In genomic region chr11:128774593-128774992, GRCh38 we compare ENCODE assay signal across 16 cellular contexts.
A peak's percentile ranks its signal among the peaks of the same experiment; 100 is the strongest.
DNase-seq lines count a peak whose midpoint lies in the region; ATAC-seq, FAIRE-seq and TF ChIP-seq lines count a peak whose summit lies in the region.
"Had no signal": no experiment of that assay in that cellular context is flagged by ENCODE, and none has a peak within 500 bp of the region (broad histone marks: within the 10 kb centered on the region; RNA-seq: fewer than 3 reads in every experiment).

No MANE protein-coding gene starts in this region.

- ATAC-seq in stimulated activated naive CD8-positive, alpha-beta T cell treated with anti-CD3 and anti-CD28 coated beads, Interleukin-15, Interleukin-2, amounts not matched to agents 100 U/mL and 50 U/mL, for 24 hours: no peak
- no peak for ATAC-seq in naive thymus-derived CD4-positive, alpha-beta T cell
- ATAC-seq: PC-3 had no signal

- H3K9ac ChIP-seq in astrocyte (ENCODE audit: low read length): no peak overlapping the region

- FAIRE-seq in astrocyte (lab: Jason Lieb, UNC): no peak

- TF ChIP-seq CTCF in astrocyte (IDR thresholded peaks at IDR 0.05; ENCODE audit: insufficient read depth, low read depth, low read length): no peak

- POLR2A ChIA-PET in naive thymus-derived CD4-positive, alpha-beta T cell (lab: Charles Lee): interaction anchor here (0.5 kb wide), 1 partner anchor 49 kb away, joined by 5 read pairs; no protein-coding TSS in a partner anchor

- no peak overlapping the region for H3K27ac ChIP-seq in astrocyte (ENCODE audit: low read depth, low read length)
- H3K27ac ChIP-seq in naive thymus-derived CD4-positive, alpha-beta T cell (ENCODE audit: low read depth, low read length): no peak overlapping the region

- DNase-seq in stimulated activated naive CD8-positive, alpha-beta T cell treated with anti-CD3 and anti-CD28 coated beads, Interleukin-15, Interleukin-2, amounts not matched to agents 100 U/mL and 50 U/mL, for 24 hours: no peak
- no peak for DNase-seq in astrocyte (ENCODE audit: low read depth)
- DNase-seq in naive thymus-derived CD4-positive, alpha-beta T cell: no peak
- no peak for DNase-seq in activated CD4-positive, CD25-positive, alpha-beta regulatory T cell treated with anti-CD3 and anti-CD28 coated beads, Interleukin-2, amount 50 U/mL, for 72 hours
- DNase-seq in DMS 273 (lab: John Stamatoyannopoulos, UW; ENCODE audit: unreplicated experiment): no peak
- no peak for DNase-seq in stimulated activated naive CD4-positive, alpha-beta T cell treated with Interleukin-2 at 50 U/mL for 16 hours (lab: John Stamatoyannopoulos, UW)
- DNase-seq: DMS53, H7, Karpas-422, MM.1S, NCI-H1105 treated with DMSO at 0.1 percent for 48 hours, NCI-H187 treated with DMSO at 0.1 percent for 48 hours, NCI-H446 treated with DMSO at 0.1 percent for 48 hours, NCI-H748 treated with DMSO at 0.1 percent for 48 hours, PC-3 had no signal

- H3K9me3 ChIP-seq in astrocyte (ENCODE audit: insufficient read depth, low read depth, low read length): no peaks in the 10 kb centered on the region
- H3K9me3 ChIP-seq in naive thymus-derived CD4-positive, alpha-beta T cell (ENCODE audit: control insufficient read depth in 2 of 3, low read length in 3 of 3): no peaks in the 10 kb centered on the region

- no peaks in the 10 kb centered on the region for H3K79me2 ChIP-seq in astrocyte (ENCODE audit: insufficient read depth, low read length)

- intact Hi-C loops in naive thymus-derived CD4-positive, alpha-beta T cell (cut with micrococcal nuclease): no loop called here

- peak overlapping the region; percentile 19 for H3K27ac Mint-ChIP-seq in stimulated activated naive CD8-positive, alpha-beta T cell treated with anti-CD3 and anti-CD28 coated beads, Interleukin-15, Interleukin-2, amounts not matched to agents 100 ng/mL and 50 ng/mL, for 24 hours
- peak overlapping the region; percentile 38 for H3K27ac Mint-ChIP-seq in astrocyte (ENCODE audit: unreplicated experiment)
- H3K27ac Mint-ChIP-seq in naive thymus-derived CD4-positive, alpha-beta T cell: peak overlapping the region in 7 of 9 donors; percentile 60 to 78 (median 69)

- CTCF ChIA-PET in naive thymus-derived CD4-positive, alpha-beta T cell (lab: Charles Lee): interaction anchor here (0.7 to 2.4 kb wide), 3 partner anchors 56 to 453 kb away, joined by 3 to 12 read pairs (median 3); no protein-coding TSS in a partner anchor

- H3K27me3 ChIP-seq in astrocyte (ENCODE audit: insufficient read depth, low read length): no peaks in the 10 kb centered on the region
- no peaks in the 10 kb centered on the region for H3K27me3 ChIP-seq in naive thymus-derived CD4-positive, alpha-beta T cell (ENCODE audit: control insufficient read depth in 2 of 2, insufficient read depth in 2 of 2, low read length in 2 of 2)

- H3K36me3 ChIP-seq in astrocyte (ENCODE audit: insufficient read depth, low read length): no peaks in the 10 kb centered on the region
- peaks cover 20 to 92% (median 32%) of the 10 kb centered on the region in 3 experiments for H3K36me3 ChIP-seq in naive thymus-derived CD4-positive, alpha-beta T cell (ENCODE audit: control insufficient read depth in 2 of 3, insufficient read depth in 3 of 3, low read length in 3 of 3)

- peaks cover 42% of the 10 kb centered on the region for H3K4me1 Mint-ChIP-seq in stimulated activated naive CD8-positive, alpha-beta T cell treated with anti-CD3 and anti-CD28 coated beads, Interleukin-15, Interleukin-2, amounts not matched to agents 100 ng/mL and 50 ng/mL, for 24 hours (ENCODE audit: low read depth)
- H3K4me1 Mint-ChIP-seq in astrocyte (ENCODE audit: low read depth, unreplicated experiment): peaks cover 33% of the 10 kb centered on the region
- peaks cover 41 to 94% (median 71%) of the 10 kb centered on the region in 7 donors for H3K4me1 Mint-ChIP-seq in naive thymus-derived CD4-positive, alpha-beta T cell

- H3K4me3 ChIP-seq in astrocyte (ENCODE audit: insufficient read depth, low read depth, low read length): no peak overlapping the region
- no peak overlapping the region for H3K4me3 ChIP-seq in naive thymus-derived CD4-positive, alpha-beta T cell (ENCODE audit: low read length)

- H3K4me2 ChIP-seq in astrocyte (ENCODE audit: low read length): no peak overlapping the region

- H3K36me3 Mint-ChIP-seq in stimulated activated naive CD8-positive, alpha-beta T cell treated with anti-CD3 and anti-CD28 coated beads, Interleukin-15, Interleukin-2, amounts not matched to agents 100 ng/mL and 50 ng/mL, for 24 hours (ENCODE audit: low read depth): peaks cover 63% of the 10 kb centered on the region
- H3K36me3 Mint-ChIP-seq in astrocyte (ENCODE audit: low read depth, unreplicated experiment): peaks cover 13% of the 10 kb centered on the region
- peaks cover 23 to 67% (median 50%) of the 10 kb centered on the region in 5 donors for H3K36me3 Mint-ChIP-seq in naive thymus-derived CD4-positive, alpha-beta T cell

- no peaks in the 10 kb centered on the region for H3K4me1 ChIP-seq in astrocyte (ENCODE audit: insufficient read depth, low read length)
- peaks cover 21 to 31% of the 10 kb centered on the region in 2 donors for H3K4me1 ChIP-seq in naive thymus-derived CD4-positive, alpha-beta T cell (ENCODE audit: control insufficient read depth in 2 of 2, insufficient read depth in 2 of 2, low read length in 2 of 2)

- H3K27me3 Mint-ChIP-seq in stimulated activated naive CD8-positive, alpha-beta T cell treated with anti-CD3 and anti-CD28 coated beads, Interleukin-15, Interleukin-2, amounts not matched to agents 100 ng/mL and 50 ng/mL, for 24 hours: no peaks in the 10 kb centered on the region
- H3K27me3 Mint-ChIP-seq in astrocyte (ENCODE audit: low read depth, unreplicated experiment): no peaks in the 10 kb centered on the region
- no peaks in the 10 kb centered on the region for H3K27me3 Mint-ChIP-seq in naive thymus-derived CD4-positive, alpha-beta T cell

- H3K9me3 Mint-ChIP-seq in stimulated activated naive CD8-positive, alpha-beta T cell treated with anti-CD3 and anti-CD28 coated beads, Interleukin-15, Interleukin-2, amounts not matched to agents 100 ng/mL and 50 ng/mL, for 24 hours: no peaks in the 10 kb centered on the region
- H3K9me3 Mint-ChIP-seq in astrocyte (ENCODE audit: unreplicated experiment): no peaks in the 10 kb centered on the region
- H3K9me3 Mint-ChIP-seq in naive thymus-derived CD4-positive, alpha-beta T cell: no peaks in the 10 kb centered on the region

- H4K20me1 ChIP-seq in astrocyte (ENCODE audit: insufficient read depth, low read length): no peaks in the 10 kb centered on the region

- no peak overlapping the region for H2AFZ ChIP-seq in astrocyte (ENCODE audit: low read depth, low read length)

- H3K4me3 Mint-ChIP-seq in stimulated activated naive CD8-positive, alpha-beta T cell treated with anti-CD3 and anti-CD28 coated beads, Interleukin-15, Interleukin-2, amounts not matched to agents 100 ng/mL and 50 ng/mL, for 24 hours: no peak overlapping the region
- no peak overlapping the region for H3K4me3 Mint-ChIP-seq in astrocyte (ENCODE audit: unreplicated experiment)
- peak overlapping the region in 3 of 10 donors; percentile 8 to 52 (median 27) for H3K4me3 Mint-ChIP-seq in naive thymus-derived CD4-positive, alpha-beta T cell

Comparison
In these comparisons a context has a peak if more than half of its experiments do, and no peak if none do; other contexts are left out.
1. H3K27ac Mint-ChIP-seq: peak in every context shown above with its lines; median percentile 69 in naive thymus-derived CD4-positive, alpha-beta T cell; 38 in astrocyte; 19 in stimulated activated naive CD8-positive, alpha-beta T cell treated with anti-CD3 and anti-CD28 coated beads, Interleukin-15, Interleukin-2, amounts not matched to agents 100 ng/mL and 50 ng/mL, for 24 hours.